ENCODE assay signal across 12 cellular contexts in the genomic region with DNA sequence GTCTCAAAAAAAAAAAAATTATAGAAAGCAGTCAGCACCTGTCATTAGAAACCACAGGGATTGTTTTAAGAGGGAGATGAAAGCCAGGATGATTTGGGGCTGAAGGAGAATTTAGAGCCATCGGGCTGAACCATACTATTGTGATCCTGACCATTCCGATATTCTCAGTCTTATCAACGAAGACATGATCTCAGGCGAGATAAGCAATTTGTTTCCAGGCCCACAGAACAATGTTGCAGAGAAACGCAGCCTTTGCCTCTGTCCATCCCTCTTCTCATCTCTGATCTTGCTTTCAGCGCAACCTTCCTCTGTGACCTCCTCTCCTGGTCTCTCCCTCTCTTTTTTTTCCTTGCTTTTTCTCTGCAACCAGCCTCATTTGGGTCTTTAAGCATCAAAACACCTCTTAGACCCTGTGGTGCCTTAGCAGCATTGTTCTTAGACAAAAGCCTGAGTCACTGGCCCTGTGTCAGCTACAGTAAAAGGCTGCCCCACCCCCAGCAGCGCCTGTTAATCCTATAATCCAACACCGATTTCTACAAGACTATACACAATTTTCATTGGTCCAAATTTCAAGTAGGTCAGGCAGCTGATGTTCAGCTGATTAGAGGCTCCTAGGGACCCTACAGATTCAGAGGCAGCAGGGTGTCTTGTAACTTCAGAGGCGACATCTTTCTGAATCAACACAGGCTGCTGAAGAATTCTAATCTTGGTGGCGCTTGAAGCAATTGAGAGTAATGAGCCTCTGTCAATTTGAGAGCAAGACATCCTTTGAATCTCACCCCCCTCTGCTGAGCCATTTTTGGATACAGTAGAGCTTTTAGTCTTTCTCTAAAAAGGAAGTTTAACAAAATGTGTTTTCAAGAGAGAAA.
A peak's percentile ranks its signal among the peaks of the same experiment; 100 is the strongest.
DNase-seq lines count a peak whose midpoint lies in the region; ATAC-seq, FAIRE-seq and TF ChIP-seq lines count a peak whose summit lies in the region.
"Had no signal": no experiment of that assay in that cellular context is flagged by ENCODE, and none has a peak within 500 bp of the region (broad histone marks: within the 10 kb centered on the region; RNA-seq: fewer than 3 reads in every experiment).

No MANE protein-coding gene starts in this region.

- H3K36me3 ChIP-seq in HEK293 (ENCODE audit: control insufficient read depth in 2 of 2, insufficient read depth in 1 of 2, low read length in 2 of 2) (no peaks in the 10 kb centered on the region), WERI-Rb-1 (no peaks in the 10 kb centered on the region)

- peak; percentile 46 for FAIRE-seq in D721Med (lab: Jason Lieb, UNC)
- FAIRE-seq: keratinocyte had no signal

- DNase-seq in D721Med (ENCODE audit: insufficient read length, low spot score), result peak; percentile 40
- peak; percentile 94 for DNase-seq in WERI-Rb-1
- peak; percentile 38 for DNase-seq in iPS DF 4.7 (ENCODE audit: extremely low read depth, low spot score)
- no peak for DNase-seq in KG1 (lab: John Stamatoyannopoulos, UW)
- no peak for DNase-seq in SHP77 (lab: John Stamatoyannopoulos, UW)
- no peak for DNase-seq in hepatic stellate cell (ENCODE audit: low spot score)
- DNase-seq: aorta, Karpas-422 had no signal

- CTCF ChIA-PET in HEK293 (lab: Yijun Ruan, JAX), result no interaction called here

- H3K27me3 ChIP-seq in WERI-Rb-1 (ENCODE audit: insufficient read depth, low read depth, severe bottlenecking), result no peaks in the 10 kb centered on the region

- TF ChIP-seq CTCF in D721Med (IDR thresholded peaks at IDR 0.05; ENCODE audit: insufficient read depth, missing control alignments) (no peak), HEK293 (tag by site-specific recombination; IDR thresholded peaks at IDR 0.05) (no peak), WERI-Rb-1 (IDR thresholded peaks at IDR 0.05; ENCODE audit: low read depth, low read length) (no peak)

- no peak for ATAC-seq in GM21723 (IDR thresholded peaks at IDR 0.05; ENCODE audit: unreplicated experiment)
- ATAC-seq: stimulated activated effector memory CD8-positive, alpha-beta T cell treated with anti-CD3 and anti-CD28 coated beads, Interleukin-12 subunit alpha, Interleukin-12 subunit beta, amount 100 ng/mL, for 72 hours had no signal

- H3K4me3 ChIP-seq in HEK293 (ENCODE audit: low read depth, low read length) (no peak overlapping the region), WERI-Rb-1 (ENCODE audit: low read depth, low read length) (peak overlapping the region; percentile 17)

- POLR2A ChIA-PET in HEK293 (lab: Yijun Ruan, JAX), result no interaction called here

- H3K27ac ChIP-seq in HEK293 (ENCODE audit: extremely low read depth, low read depth, low read length), result no peak overlapping the region
- H3K27ac ChIP-seq in WERI-Rb-1, result peak overlapping the region; percentile 86

- peaks cover 4% of the 10 kb centered on the region; the same call in 1 of the 2 replicates for H3K4me1 ChIP-seq in HEK293 (ENCODE audit: control insufficient read depth, insufficient read depth, low read length)

- H3K9me3 ChIP-seq in HEK293 (ENCODE audit: control insufficient read depth, insufficient read depth, low read depth, low read length), result no peaks in the 10 kb centered on the region
- no peaks in the 10 kb centered on the region for H3K9me3 ChIP-seq in WERI-Rb-1 (ENCODE audit: severe bottlenecking)

TF ChIP-seq in HEK293, 187 proteins besides CTCF, POLR2A, EP300 and RAD21:
- TF ChIP-seq, protein P1, sequence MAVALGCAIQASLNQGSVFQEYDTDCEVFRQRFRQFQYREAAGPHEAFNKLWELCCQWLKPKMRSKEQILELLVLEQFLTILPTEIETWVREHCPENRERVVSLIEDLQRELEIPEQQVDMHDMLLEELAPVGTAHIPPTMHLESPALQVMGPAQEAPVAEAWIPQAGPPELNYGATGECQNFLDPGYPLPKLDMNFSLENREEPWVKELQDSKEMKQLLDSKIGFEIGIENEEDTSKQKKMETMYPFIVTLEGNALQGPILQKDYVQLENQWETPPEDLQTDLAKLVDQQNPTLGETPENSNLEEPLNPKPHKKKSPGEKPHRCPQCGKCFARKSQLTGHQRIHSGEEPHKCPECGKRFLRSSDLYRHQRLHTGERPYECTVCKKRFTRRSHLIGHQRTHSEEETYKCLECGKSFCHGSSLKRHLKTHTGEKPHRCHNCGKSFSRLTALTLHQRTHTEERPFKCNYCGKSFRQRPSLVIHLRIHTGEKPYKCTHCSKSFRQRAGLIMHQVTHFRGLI (tag by site-specific recombination; IDR thresholded peaks at IDR 0.05), result no peak
- peak; percentile 70 for TF ChIP-seq GLIS1 (tag by site-specific recombination; IDR thresholded peaks at IDR 0.05)
- peak; percentile 69; the same call in 1 of the 2 replicates for TF ChIP-seq TRIM28 (IDR thresholded peaks at IDR 0.05; ENCODE audit: borderline replicate concordance, low read length)
- peak; percentile 46; the same call in 1 of the 2 replicates for TF ChIP-seq ZIC2 (tag by site-specific recombination; IDR thresholded peaks at IDR 0.05)
TF ChIP-seq in HEK293: peak in this region for 3.

Comparison
In these comparisons a context has a peak if more than half of its experiments do, and no peak if none do; other contexts are left out.
1. DNase-seq: peak in D721Med (single experiment), WERI-Rb-1 (single experiment) and iPS DF 4.7 (single experiment); none in KG1 (single experiment), SHP77 (0 of 2) and hepatic stellate cell (single experiment).